ENCODE assay signal across 9 cellular contexts in genomic region chr14:52312872-52313492, GRCh38. TPM values are rescaled to one million over a fixed set of nuclear protein-coding genes. Genes with fewer than 3 reads are reported as not detected.
DNase-seq lines count a peak whose midpoint lies in the region; ATAC-seq and TF ChIP-seq lines count a peak whose summit lies in the region.
"Had no signal": no experiment of that assay in that cellular context is flagged by ENCODE, and none has a peak within 500 bp of the region (broad histone marks: within the 10 kb centered on the region; RNA-seq: fewer than 3 reads in every experiment).

No MANE protein-coding gene starts in this region.

- peak overlapping the region; percentile 90 for H3K4me3 Mint-ChIP-seq in nephron progenitor cell

- H3K27me3 ChIP-seq in H7 (ENCODE audit: control insufficient read depth, insufficient read depth, low read length) = peaks cover 51% of the 10 kb centered on the region

- ATAC-seq in HG03280 (IDR thresholded peaks at IDR 0.05; ENCODE audit: unreplicated experiment) = no peak

- TF ChIP-seq CTCF in AG04449 (IDR thresholded peaks at IDR 0.05; ENCODE audit: insufficient read depth, low read length, missing control alignments) (no peak), LNCaP clone FGC (IDR thresholded peaks at IDR 0.05; ENCODE audit: control insufficient read depth, extremely low read depth, insufficient read depth) (no peak), choroid plexus epithelial cell (conservative IDR thresholded peaks at IDR 0.05; ENCODE audit: low read depth, low read length) (no peak), nephron progenitor cell (IDR thresholded peaks at IDR 0.05) (no peak)

- no peak for DNase-seq in AG04449 (ENCODE audit: low read depth, low spot score)
- peak; percentile 4 for DNase-seq in LNCaP clone FGC (ENCODE audit: low read depth)
- DNase-seq in choroid plexus epithelial cell (ENCODE audit: low read depth) = no peak
- no peak for DNase-seq in nephron progenitor cell
- DNase-seq in NCI-H526 (lab: John Stamatoyannopoulos, UW) = no peak
- no peak for DNase-seq in HuH-7 (ENCODE audit: low spot score)
- no peak for DNase-seq in H7

- POLR2A ChIA-PET in AG04449 (lab: Yijun Ruan, JAX) = no interaction called here

- H3K36me3 Mint-ChIP-seq in nephron progenitor cell (ENCODE audit: low read depth) = no peaks in the 10 kb centered on the region

- CTCF ChIA-PET in AG04449 (lab: Yijun Ruan, JAX) = interaction anchor here (6.7 kb wide), 1 partner anchor 13 kb away, joined by 44 read pairs; no protein-coding TSS in a partner anchor

- no peaks in the 10 kb centered on the region; the same call in 1 of the 2 replicates for H3K36me3 ChIP-seq in H7 (replicated peaks; ENCODE audit: control insufficient read depth, insufficient read depth, low read length)

- H3K9me3 Mint-ChIP-seq in nephron progenitor cell = no peaks in the 10 kb centered on the region

- peak overlapping the region; percentile 4; the same call in 1 of the 2 replicates for H3K4me3 ChIP-seq in AG04449 (ENCODE audit: low read depth, low read length)
- no peak overlapping the region for H3K4me3 ChIP-seq in LNCaP clone FGC (ENCODE audit: low read depth, low read length)
- peak overlapping the region; percentile 89 for H3K4me3 ChIP-seq in choroid plexus epithelial cell (ENCODE audit: low read depth, low read length)
- no peak overlapping the region for H3K4me3 ChIP-seq in H7 (ENCODE audit: insufficient read depth, low read depth, low read length)

- H3K27ac Mint-ChIP-seq in nephron progenitor cell = no peak overlapping the region

- H3K4me1 Mint-ChIP-seq in nephron progenitor cell = peaks cover 38% of the 10 kb centered on the region

- peaks cover 75% of the 10 kb centered on the region for H3K27me3 Mint-ChIP-seq in nephron progenitor cell (ENCODE audit: low read depth, poor library complexity)

RNA-seq across cellular contexts. Expression of gene PTGER2, which starts 1.1 kb away (rescaled TPM):
- total RNA-seq in H7 (2014; rRNA removed; shearing (Covaris generic)) = 0.24 and 1.9 TPM in 2 replicates

RNA-seq across cellular contexts. Expression of gene PTGDR, which starts 45.5 kb away (rescaled TPM):
- not detected in 2 replicates for total RNA-seq in H7 (2014; rRNA removed; shearing (Covaris generic))
- total RNA-seq: Daoy had no signal

Comparison
In these comparisons a context has a peak if more than half of its experiments do, and no peak if none do; other contexts are left out.
1. H3K4me3 ChIP-seq: peak in AG04449 (single experiment) and choroid plexus epithelial cell (single experiment); none in LNCaP clone FGC (single experiment) and H7 (single experiment).